In the genomic region with DNA sequence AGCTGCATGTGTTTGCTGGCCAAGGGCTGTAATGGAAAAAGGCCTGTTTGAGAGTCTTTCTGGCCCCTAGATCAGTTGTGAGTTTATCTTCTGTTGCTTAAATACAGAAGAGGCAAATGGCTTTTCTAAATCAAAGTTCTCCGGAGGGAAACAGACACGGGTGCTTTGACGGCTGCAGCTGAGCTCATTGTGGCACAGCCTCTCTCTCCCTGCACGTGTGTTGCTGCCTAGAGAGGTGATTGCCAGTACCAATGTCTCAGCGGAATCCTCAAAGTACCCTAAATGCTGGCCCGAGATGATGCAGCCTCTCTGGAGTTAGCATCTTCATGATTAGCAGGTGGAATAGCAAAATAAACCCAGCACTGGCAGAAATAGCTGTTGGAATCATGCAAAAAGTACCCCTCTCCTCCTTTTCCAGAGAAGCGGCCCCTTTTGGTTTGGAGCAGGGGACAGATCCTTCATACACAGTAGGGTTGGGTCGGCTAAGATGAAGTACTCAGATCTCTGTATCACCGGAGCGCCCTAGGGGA, we compare ENCODE assay signal across 15 cellular contexts.
DNase-seq lines count a peak whose midpoint lies in the region; ATAC-seq and TF ChIP-seq lines count a peak whose summit lies in the region.
"Had no signal": no experiment of that assay in that cellular context is flagged by ENCODE, and none has a peak within 500 bp of the region (broad histone marks: within the 10 kb centered on the region; RNA-seq: fewer than 3 reads in every experiment).

No MANE protein-coding gene starts in this region.

- H3K4me3 ChIP-seq in HUES64 (ENCODE audit: low read length) (peak overlapping the region; percentile 70), smooth muscle cell (peak overlapping the region; percentile 49)
- H3K4me3 ChIP-seq: HAP-1 had no signal

- 0 out of 2 replicates have a peak, but pooled peaks cover 3% of the 10 kb centered on the region for H3K4me1 ChIP-seq in HUES64 (ENCODE audit: insufficient read depth, low read length)
- no peaks in the 10 kb centered on the region for H3K4me1 ChIP-seq in smooth muscle cell (ENCODE audit: low read depth)
- H3K4me1 ChIP-seq: HAP-1 had no signal

- TF ChIP-seq CTCF in chondrocyte (IDR thresholded peaks at IDR 0.05), result no peak
- TF ChIP-seq CTCF in smooth muscle cell (IDR thresholded peaks at IDR 0.05; ENCODE audit: borderline replicate concordance, insufficient read depth, poor library complexity, severe bottlenecking), result no peak
- no peak for TF ChIP-seq CTCF in endothelial cell (IDR thresholded peaks at IDR 0.05; ENCODE audit: unreplicated experiment)

- H3K27me3 ChIP-seq in HUES64 (ENCODE audit: insufficient read depth, low read length) (peaks cover 80% of the 10 kb centered on the region), smooth muscle cell (ENCODE audit: low read depth) (peaks cover 98% of the 10 kb centered on the region)

- no peaks in the 10 kb centered on the region for H3K79me2 ChIP-seq in smooth muscle cell (ENCODE audit: low read depth)

- no peak overlapping the region for H3K27ac Mint-ChIP-seq in chondrocyte (ENCODE audit: unreplicated experiment)
- no peak overlapping the region for H3K27ac Mint-ChIP-seq in endothelial cell (ENCODE audit: unreplicated experiment)
- H3K27ac Mint-ChIP-seq: activated naive CD4-positive, alpha-beta T cell treated with anti-CD3 and anti-CD28 coated beads for 36 hours had no signal

- H3K9me3 Mint-ChIP-seq in chondrocyte (ENCODE audit: low read depth) (peaks cover 6% of the 10 kb centered on the region), endothelial cell (ENCODE audit: unreplicated experiment) (no peaks in the 10 kb centered on the region)

- 22% methylated on average over 10 of the region's 10 CpGs for WGBS in HUES64
- 18% methylated on average over 10 of the region's 10 CpGs for WGBS in smooth muscle cell (ENCODE audit: low lambda C conversion rate)

- H3K9me3 ChIP-seq in HUES64 (ENCODE audit: insufficient read depth, low read depth, low read length) (peaks cover 2% of the 10 kb centered on the region; the same call in 1 of the 2 replicates), smooth muscle cell (replicated peaks; ENCODE audit: low read depth) (no peaks in the 10 kb centered on the region)
- H3K9me3 ChIP-seq: HAP-1 had no signal

- peaks cover 41% of the 10 kb centered on the region for H3K27me3 Mint-ChIP-seq in chondrocyte (ENCODE audit: low read depth)
- H3K27me3 Mint-ChIP-seq in endothelial cell (ENCODE audit: unreplicated experiment), result peaks cover 3% of the 10 kb centered on the region

- H3K4me1 Mint-ChIP-seq in chondrocyte (ENCODE audit: low read depth), result peaks cover 11% of the 10 kb centered on the region
- no peaks in the 10 kb centered on the region for H3K4me1 Mint-ChIP-seq in endothelial cell (ENCODE audit: unreplicated experiment)

- H3K9ac ChIP-seq in HUES64 (ENCODE audit: low read depth, low read length), result no peak overlapping the region
- no peak overlapping the region for H3K9ac ChIP-seq in smooth muscle cell (ENCODE audit: low read depth)

- no peaks in the 10 kb centered on the region for H3F3A ChIP-seq in smooth muscle cell (ENCODE audit: low read depth)

- peak overlapping the region; percentile 86 for H3K4me2 ChIP-seq in smooth muscle cell

- ATAC-seq in GM18498 (IDR thresholded peaks at IDR 0.05; ENCODE audit: unreplicated experiment) (no peak), HG02981 (IDR thresholded peaks at IDR 0.05; ENCODE audit: unreplicated experiment) (no peak)

- H3K36me3 Mint-ChIP-seq in chondrocyte (ENCODE audit: low read depth) (no peaks in the 10 kb centered on the region), endothelial cell (ENCODE audit: low read depth, unreplicated experiment) (no peaks in the 10 kb centered on the region)

- no peak overlapping the region for H3K27ac ChIP-seq in HUES64 (ENCODE audit: low read depth, low read length)
- H3K27ac ChIP-seq in smooth muscle cell (ENCODE audit: low read depth), result no peak overlapping the region

- H2AFZ ChIP-seq in smooth muscle cell (ENCODE audit: low read depth), result no peak overlapping the region

- H3K4me3 Mint-ChIP-seq in chondrocyte (ENCODE audit: unreplicated experiment) (peak overlapping the region; percentile 59), endothelial cell (ENCODE audit: unreplicated experiment) (no peak overlapping the region)
- H3K4me3 Mint-ChIP-seq: activated naive CD4-positive, alpha-beta T cell treated with anti-CD3 and anti-CD28 coated beads for 36 hours had no signal

- DNase-seq in chondrocyte (ENCODE audit: low spot score) (no peak), mesenteric fat pad (ENCODE audit: low spot score) (peak; percentile 22), smooth muscle cell (lab: John Stamatoyannopoulos, UW; ENCODE audit: unreplicated experiment) (no peak), endothelial cell (ENCODE audit: low spot score) (no peak), AG08396 (ENCODE audit: low spot score) (no peak)
- DNase-seq: activated naive CD4-positive, alpha-beta T cell treated with anti-CD3 and anti-CD28 coated beads for 36 hours; dermis blood vessel endothelial cell; NCI-H1436 treated with DMSO at 0.1 percent for 48 hours; NCI-H82; stimulated activated CD4-positive, alpha-beta T cell treated with anti-CD3 and anti-CD28 coated beads, Interleukin-4, amount 100 ng/mL, for 24 hours; stimulated activated naive CD8-positive, alpha-beta T cell treated with anti-CD3 and anti-CD28 coated beads, Interleukin-15, Interleukin-2, amounts not matched to agents 100 U/mL and 50 U/mL, for 24 hours had no signal

- H3K36me3 ChIP-seq in HUES64 (ENCODE audit: insufficient read depth, low read length) (no peaks in the 10 kb centered on the region), smooth muscle cell (ENCODE audit: low read depth) (no peaks in the 10 kb centered on the region)
- H3K36me3 ChIP-seq: HAP-1 had no signal

- H4K20me1 ChIP-seq in smooth muscle cell (ENCODE audit: low read depth), result no peaks in the 10 kb centered on the region
